ENCODE assay signal across 8 cellular contexts in the genomic region with DNA sequence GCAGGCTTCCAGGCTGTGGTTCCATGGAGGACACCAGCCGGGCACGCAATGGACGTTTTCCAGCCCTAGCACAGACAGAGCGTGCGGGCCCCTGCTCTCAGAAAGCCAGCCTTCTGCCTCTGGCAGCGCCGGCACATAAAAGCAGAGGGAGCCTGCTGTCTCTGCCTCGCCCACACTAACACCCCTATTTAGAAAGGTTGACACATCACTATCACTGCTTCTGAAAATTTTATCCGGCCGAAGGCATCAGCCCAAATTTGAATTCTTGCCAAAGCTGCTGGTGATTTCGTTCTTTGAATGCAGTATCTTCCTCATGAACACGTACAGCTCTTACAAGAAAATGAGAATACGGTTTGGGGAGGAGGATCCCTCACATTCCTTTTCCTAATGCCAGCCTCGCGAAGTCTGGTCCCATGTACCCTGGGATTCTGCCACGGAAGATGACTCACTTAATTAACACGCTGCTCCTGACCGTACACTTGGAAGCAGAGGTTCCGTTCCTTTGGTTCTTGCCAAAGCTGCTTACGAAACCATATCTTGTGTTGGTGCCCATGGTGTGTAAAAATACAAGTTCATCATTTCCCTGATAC. TPM values are rescaled to one million over a fixed set of nuclear protein-coding genes. Genes with fewer than 3 reads are reported as not detected.
DNase-seq lines count a peak whose midpoint lies in the region; TF ChIP-seq lines count a peak whose summit lies in the region.

No MANE protein-coding gene starts in this region.

- DNase-seq in AG10803 (ENCODE audit: low read depth) (peak; percentile 100), HS-27A (ENCODE audit: low read depth) (peak; percentile 95), globus pallidus (ENCODE audit: low spot score) (peak; percentile 56), osteocyte (ENCODE audit: extremely low spot score, unreplicated experiment) (no peak), retina (no peak), NCI-H128 (lab: John Stamatoyannopoulos, UW; ENCODE audit: unreplicated experiment) (no peak)
- DNase-seq in activated T-helper 1 cell treated with anti-CD3 and anti-CD28 coated beads, Interleukin-12 subunit alpha, Interleukin-12 subunit beta, Interleukin-2, Interleukin-4 antibody, amounts not matched to agents 30 ng/mL and 10 ng/mL and 1 ng/mL, durations not matched to agents 14 hours and 24 hours and 36 hours (ENCODE audit: low spot score), result no peak
- no peak for DNase-seq in activated CD8-positive, alpha-beta memory T cell treated with anti-CD3 and anti-CD28 coated beads for 24 hours

- H3K36me3 Mint-ChIP-seq in activated T-helper 1 cell treated with anti-CD3 and anti-CD28 coated beads, Interleukin-12 subunit alpha, Interleukin-12 subunit beta, Interleukin-2, Interleukin-4 antibody, amounts not matched to agents 30 ng/mL and 10 ng/mL and 1 ng/mL, durations not matched to agents 14 hours and 24 hours and 36 hours (ENCODE audit: low read depth), result peaks cover 6% of the 10 kb centered on the region
- peaks cover 6% of the 10 kb centered on the region for H3K36me3 Mint-ChIP-seq in osteocyte (ENCODE audit: unreplicated experiment)

- peak overlapping the region; percentile 71 for H3K4me3 Mint-ChIP-seq in activated T-helper 1 cell treated with anti-CD3 and anti-CD28 coated beads, Interleukin-12 subunit alpha, Interleukin-12 subunit beta, Interleukin-2, Interleukin-4 antibody, amounts not matched to agents 30 ng/mL and 10 ng/mL and 1 ng/mL, durations not matched to agents 14 hours and 24 hours and 36 hours
- peak overlapping the region; percentile 70 for H3K4me3 Mint-ChIP-seq in osteocyte (ENCODE audit: unreplicated experiment)

- H3K4me3 ChIP-seq in AG10803 (ENCODE audit: low read length), result peak overlapping the region; percentile 61

- no peak for TF ChIP-seq CTCF in AG10803 (conservative IDR thresholded peaks at IDR 0.05; ENCODE audit: low read length)
- no peak for TF ChIP-seq CTCF in osteocyte (IDR thresholded peaks at IDR 0.05)

- no peak overlapping the region for H3K27ac Mint-ChIP-seq in activated T-helper 1 cell treated with anti-CD3 and anti-CD28 coated beads, Interleukin-12 subunit alpha, Interleukin-12 subunit beta, Interleukin-2, Interleukin-4 antibody, amounts not matched to agents 30 ng/mL and 10 ng/mL and 1 ng/mL, durations not matched to agents 14 hours and 24 hours and 36 hours
- peak overlapping the region; percentile 93 for H3K27ac Mint-ChIP-seq in osteocyte (ENCODE audit: unreplicated experiment)

- H3K27me3 Mint-ChIP-seq in activated T-helper 1 cell treated with anti-CD3 and anti-CD28 coated beads, Interleukin-12 subunit alpha, Interleukin-12 subunit beta, Interleukin-2, Interleukin-4 antibody, amounts not matched to agents 30 ng/mL and 10 ng/mL and 1 ng/mL, durations not matched to agents 14 hours and 24 hours and 36 hours (ENCODE audit: insufficient read depth), result peaks cover 18% of the 10 kb centered on the region
- no peaks in the 10 kb centered on the region for H3K27me3 Mint-ChIP-seq in osteocyte (ENCODE audit: unreplicated experiment)

- H3K9me3 Mint-ChIP-seq in activated T-helper 1 cell treated with anti-CD3 and anti-CD28 coated beads, Interleukin-12 subunit alpha, Interleukin-12 subunit beta, Interleukin-2, Interleukin-4 antibody, amounts not matched to agents 30 ng/mL and 10 ng/mL and 1 ng/mL, durations not matched to agents 14 hours and 24 hours and 36 hours, result no peaks in the 10 kb centered on the region
- H3K9me3 Mint-ChIP-seq in osteocyte (ENCODE audit: unreplicated experiment), result no peaks in the 10 kb centered on the region

- peaks cover 32% of the 10 kb centered on the region for H3K4me1 Mint-ChIP-seq in activated T-helper 1 cell treated with anti-CD3 and anti-CD28 coated beads, Interleukin-12 subunit alpha, Interleukin-12 subunit beta, Interleukin-2, Interleukin-4 antibody, amounts not matched to agents 30 ng/mL and 10 ng/mL and 1 ng/mL, durations not matched to agents 14 hours and 24 hours and 36 hours (ENCODE audit: low read depth)
- H3K4me1 Mint-ChIP-seq in osteocyte (ENCODE audit: unreplicated experiment), result peaks cover 39% of the 10 kb centered on the region

- intact Hi-C loops in activated T-helper 1 cell treated with anti-CD3 and anti-CD28 coated beads, Interleukin-12 subunit alpha, Interleukin-12 subunit beta, Interleukin-2, Interleukin-4 antibody, amounts not matched to agents 30 ng/mL and 10 ng/mL and 1 ng/mL, durations not matched to agents 14 hours and 24 hours and 36 hours (cut with micrococcal nuclease), result no loop called here

RNA-seq across cellular contexts. Expression of gene RAB11FIP3, which starts 1.3 kb away (rescaled TPM):
- 41.4 and 47.5 TPM in 2 replicates for total RNA-seq in activated T-helper 1 cell treated with anti-CD3 and anti-CD28 coated beads, Interleukin-12 subunit alpha, Interleukin-12 subunit beta, Interleukin-2, Interleukin-4 antibody, amounts not matched to agents 30 ng/mL and 10 ng/mL and 1 ng/mL, durations not matched to agents 14 hours and 24 hours and 36 hours
- total RNA-seq in osteocyte, result 60.2 and 65.2 TPM in 2 replicates

RNA-seq across cellular contexts. Expression of gene DECR2, which starts 22.4 kb away (rescaled TPM):
- 18.0 and 20.1 TPM in 2 replicates for total RNA-seq in activated T-helper 1 cell treated with anti-CD3 and anti-CD28 coated beads, Interleukin-12 subunit alpha, Interleukin-12 subunit beta, Interleukin-2, Interleukin-4 antibody, amounts not matched to agents 30 ng/mL and 10 ng/mL and 1 ng/mL, durations not matched to agents 14 hours and 24 hours and 36 hours
- total RNA-seq in osteocyte, result 23.4 and 23.9 TPM in 2 replicates

RNA-seq across cellular contexts. Expression of gene NME4, which starts 27.1 kb away (rescaled TPM):
- 57.2 and 58.7 TPM in 2 replicates for total RNA-seq in activated T-helper 1 cell treated with anti-CD3 and anti-CD28 coated beads, Interleukin-12 subunit alpha, Interleukin-12 subunit beta, Interleukin-2, Interleukin-4 antibody, amounts not matched to agents 30 ng/mL and 10 ng/mL and 1 ng/mL, durations not matched to agents 14 hours and 24 hours and 36 hours
- 148 and 157 TPM in 2 replicates for total RNA-seq in osteocyte

RNA-seq across cellular contexts. Expression of gene PGAP6, which starts 42.4 kb away (rescaled TPM):
- total RNA-seq in activated T-helper 1 cell treated with anti-CD3 and anti-CD28 coated beads, Interleukin-12 subunit alpha, Interleukin-12 subunit beta, Interleukin-2, Interleukin-4 antibody, amounts not matched to agents 30 ng/mL and 10 ng/mL and 1 ng/mL, durations not matched to agents 14 hours and 24 hours and 36 hours, result 35.7 and 36.3 TPM in 2 replicates
- total RNA-seq in osteocyte, result 59.3 and 61.6 TPM in 2 replicates

RNA-seq across cellular contexts. Expression of gene MRPL28, which starts 53.8 kb away (rescaled TPM):
- total RNA-seq in activated T-helper 1 cell treated with anti-CD3 and anti-CD28 coated beads, Interleukin-12 subunit alpha, Interleukin-12 subunit beta, Interleukin-2, Interleukin-4 antibody, amounts not matched to agents 30 ng/mL and 10 ng/mL and 1 ng/mL, durations not matched to agents 14 hours and 24 hours and 36 hours, result 110 and 115 TPM in 2 replicates
- 71.7 and 74.3 TPM in 2 replicates for total RNA-seq in osteocyte

Comparison
In these comparisons a context has a peak if more than half of its experiments do, and no peak if none do; other contexts are left out.
1. DNase-seq: peak in AG10803 (single experiment), HS-27A (single experiment) and globus pallidus (single experiment); none in activated T-helper 1 cell treated with anti-CD3 and anti-CD28 coated beads, Interleukin-12 subunit alpha, Interleukin-12 subunit beta, Interleukin-2, Interleukin-4 antibody, amounts not matched to agents 30 ng/mL and 10 ng/mL and 1 ng/mL, durations not matched to agents 14 hours and 24 hours and 36 hours (single experiment), osteocyte (single experiment), retina (single experiment), activated CD8-positive, alpha-beta memory T cell treated with anti-CD3 and anti-CD28 coated beads for 24 hours (single experiment) and NCI-H128 (single experiment).